13 cellular contexts compared by ENCODE assay signal in the genomic region with DNA sequence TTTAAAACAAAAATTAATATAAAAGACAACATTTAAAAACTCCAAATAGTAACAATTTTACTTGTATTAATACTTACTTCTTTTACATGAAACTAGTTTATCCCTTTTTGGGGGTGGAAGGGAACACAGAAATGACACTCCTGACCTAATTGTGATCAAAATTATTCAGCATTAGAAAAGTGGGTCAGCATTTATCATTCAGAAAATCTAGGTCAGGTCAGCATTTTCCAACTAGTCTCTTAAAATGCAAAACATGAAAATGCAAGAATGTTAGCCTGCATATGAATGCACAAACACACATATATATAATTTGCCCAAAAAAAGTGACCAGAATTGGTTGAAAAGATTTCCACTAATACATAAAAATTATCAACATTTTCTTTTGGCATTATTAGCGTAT.
"Had no signal": no experiment of that assay in that cellular context is flagged by ENCODE, and none has a peak within 500 bp of the region (broad histone marks: within the 10 kb centered on the region; RNA-seq: fewer than 3 reads in every experiment).

No MANE protein-coding gene starts in this region.

- H3K27ac ChIP-seq: pancreas, tibial artery had no signal

- H3K27me3 ChIP-seq: pancreas, tibial artery had no signal

- ATAC-seq: left lobe of liver; pancreas; stimulated activated memory B cell treated with anti-CD40 and anti-IgM and Interleukin-4, amounts not matched to agents 10 μg/mL and 1 μg/mL and 100 μg/mL, for 72 hours had no signal

- H3K9me3 Mint-ChIP-seq: activated naive CD4-positive, alpha-beta T cell treated with anti-CD3 and anti-CD28 coated beads, Interleukin-2, amount 10 ng/mL, durations not matched to agents 7 days and 5 days; endodermal cell; naive B cell; stimulated activated memory B cell treated with anti-CD40 and anti-IgM and Interleukin-4, amounts not matched to agents 10 μg/mL and 1 μg/mL and 100 μg/mL, for 72 hours had no signal

- FAIRE-seq: keratinocyte, urothelium cell line had no signal

- H3K27me3 Mint-ChIP-seq: activated naive CD4-positive, alpha-beta T cell treated with anti-CD3 and anti-CD28 coated beads, Interleukin-2, amount 10 ng/mL, durations not matched to agents 7 days and 5 days; naive B cell; stimulated activated memory B cell treated with anti-CD40 and anti-IgM and Interleukin-4, amounts not matched to agents 10 μg/mL and 1 μg/mL and 100 μg/mL, for 72 hours had no signal

- H3K4me3 Mint-ChIP-seq: activated naive CD4-positive, alpha-beta T cell treated with anti-CD3 and anti-CD28 coated beads, Interleukin-2, amount 10 ng/mL, durations not matched to agents 7 days and 5 days; endodermal cell; naive B cell; stimulated activated memory B cell treated with anti-CD40 and anti-IgM and Interleukin-4, amounts not matched to agents 10 μg/mL and 1 μg/mL and 100 μg/mL, for 72 hours had no signal

- H3K4me3 ChIP-seq: pancreas, tibial artery had no signal

- H3K9me3 ChIP-seq: pancreas, tibial artery had no signal

- DNase-seq: activated CD4-positive, alpha-beta T cell treated with anti-CD3 and anti-CD28 coated beads, Interleukin-2, amount 50 U/mL, for 1 hour; activated naive CD4-positive, alpha-beta T cell treated with anti-CD3 and anti-CD28 coated beads, Interleukin-2, amount 10 ng/mL, durations not matched to agents 7 days and 5 days; dermis blood vessel endothelial cell; endodermal cell; head of caudate nucleus; mammary epithelial cell; naive B cell; pancreas; tibial artery had no signal

- H3K36me3 ChIP-seq: pancreas, tibial artery had no signal

- H3K27ac Mint-ChIP-seq: activated naive CD4-positive, alpha-beta T cell treated with anti-CD3 and anti-CD28 coated beads, Interleukin-2, amount 10 ng/mL, durations not matched to agents 7 days and 5 days; endodermal cell; naive B cell; stimulated activated memory B cell treated with anti-CD40 and anti-IgM and Interleukin-4, amounts not matched to agents 10 μg/mL and 1 μg/mL and 100 μg/mL, for 72 hours had no signal
